In genomic region chr18:36360256-36360909, GRCh38 we compare ENCODE assay signal across 1 cellular context.
TF ChIP-seq lines count a peak whose summit lies in the region.

No MANE protein-coding gene starts in this region.

TF ChIP-seq in SK-N-SH, 30 proteins besides CTCF, POLR2A, EP300 and RAD21 (continued from another document):
- TF ChIP-seq USF2 (IDR thresholded peaks at IDR 0.05; ENCODE audit: borderline replicate concordance, low read depth, low read length) (no peak), CHD2 (IDR thresholded peaks at IDR 0.05; ENCODE audit: low read length, partially characterized antibody) (no peak), TCF12 (IDR thresholded peaks at IDR 0.05) (no peak), IRF3 (IDR thresholded peaks at IDR 0.05; ENCODE audit: low read depth, low read length) (no peak), GATA2 (CRISPR knock-in tag; IDR thresholded peaks at IDR 0.05) (no peak), NFIC (IDR thresholded peaks at IDR 0.05; ENCODE audit: borderline replicate concordance) (no peak), MXI1 (IDR thresholded peaks at IDR 0.05; ENCODE audit: low read depth, low read length) (no peak), ZBTB33 (IDR thresholded peaks at IDR 0.05; ENCODE audit: borderline replicate concordance, low read depth) (no peak), FOXJ3 (CRISPR knock-in tag; IDR thresholded peaks at IDR 0.05) (no peak), NRF1 (IDR thresholded peaks at IDR 0.05; ENCODE audit: low read depth, low read length) (no peak), MEF2A (IDR thresholded peaks at IDR 0.05; ENCODE audit: borderline replicate concordance, low read depth) (no peak), USF1 (IDR thresholded peaks at IDR 0.05; ENCODE audit: borderline replicate concordance, low read depth) (no peak), EZH2phosphoT487 (IDR thresholded peaks at IDR 0.05; ENCODE audit: borderline replicate concordance, low read depth) (no peak), GABPA (IDR thresholded peaks at IDR 0.05; ENCODE audit: low read depth) (no peak)
